In the genomic region with DNA sequence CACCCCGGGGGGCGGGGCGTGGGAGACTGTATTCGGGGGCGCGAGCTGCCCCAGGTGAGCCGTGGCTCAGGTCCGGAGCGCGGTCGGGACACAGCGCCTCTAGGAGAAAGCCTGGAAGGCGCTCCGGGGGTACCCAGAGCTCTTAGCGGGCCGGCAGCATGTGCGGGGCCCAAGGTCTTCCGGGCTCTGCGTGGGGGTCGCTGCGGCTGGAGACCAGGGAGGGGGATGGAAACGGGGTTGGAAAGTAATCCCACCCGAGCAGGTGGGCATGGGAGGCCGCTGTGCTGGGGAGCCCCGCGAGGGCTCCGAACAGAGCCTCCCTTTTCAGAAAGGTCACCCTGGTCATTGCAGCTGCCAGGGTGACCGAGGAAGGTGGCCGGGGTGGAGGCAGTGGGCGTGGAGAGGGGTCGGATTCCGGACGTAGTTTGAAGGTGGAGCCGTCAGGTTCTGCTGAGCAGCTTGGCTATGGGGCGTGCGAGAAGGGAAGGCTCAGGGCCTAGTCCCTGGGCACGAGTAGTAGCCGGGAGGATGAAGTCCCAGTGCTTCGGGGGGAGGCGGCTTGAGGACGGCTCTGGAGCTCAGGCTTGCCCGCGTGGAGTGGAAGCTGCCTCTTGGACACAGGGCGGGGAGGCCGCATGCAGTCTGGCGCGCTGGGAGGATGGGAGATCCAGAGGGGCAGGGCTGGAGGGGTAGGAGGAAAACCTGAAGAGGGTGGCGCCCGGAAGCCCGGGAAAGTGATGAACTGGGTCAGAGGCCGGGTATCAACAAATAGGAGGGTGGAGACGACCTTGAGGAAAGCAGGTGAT, we compare ENCODE assay signal across 8 cellular contexts. TPM values are rescaled to one million over a fixed set of nuclear protein-coding genes. Genes with fewer than 3 reads are reported as not detected.
DNase-seq lines count a peak whose midpoint lies in the region; ATAC-seq and TF ChIP-seq lines count a peak whose summit lies in the region.

A gene (plus strand): TSS at position 31 of the 806 bp plus-strand sequence. CDS start 9,510 bp downstream, outside the sequence.

- intact Hi-C loops in right cardiac atrium (cut with DNase I) (loop anchor here in 2 of 4 donors (10.0 kb wide), 2 partner anchors 90 to 240 kb away; a partner anchor contains a TSS), aorta (cut with DNase I) (no loop called here)

- in situ Hi-C loops in GM13977 (cut with MboI; ENCODE audit: low pct_unique_long_range_greater_than_20kb, low sequenced_read_pairs, unreplicated experiment): no loop called here

- H3K27me3 ChIP-seq in right cardiac atrium (ENCODE audit: control insufficient read depth, insufficient read depth) (no peaks in the 10 kb centered on the region), aorta (ENCODE audit: control insufficient read depth in 1 of 2, insufficient read depth in 2 of 2, low read length in 1 of 2) (no peaks in the 10 kb centered on the region)

- H3K9me3 ChIP-seq in right cardiac atrium (ENCODE audit: control insufficient read depth, low read length) (no peaks in the 10 kb centered on the region), aorta (ENCODE audit: control insufficient read depth, low read length) (no peaks in the 10 kb centered on the region)

- H3K27ac ChIP-seq in right cardiac atrium (ENCODE audit: low read length) (peak within 1 kb of the TSS; percentile 77), aorta (ENCODE audit: low read depth in 1 of 2, low read length in 2 of 2) (peak within 1 kb of the TSS; percentile 2 to 72)

- TF ChIP-seq CTCF in GM13977 (IDR thresholded peaks at IDR 0.05; ENCODE audit: extremely low read depth, insufficient read depth, missing control alignments): no peak

- ATAC-seq in HG02852 (IDR thresholded peaks at IDR 0.05; ENCODE audit: unreplicated experiment): peak; percentile 77
- peak; percentile 82 to 88 for ATAC-seq in right cardiac atrium
- peak; percentile 85 for ATAC-seq in aorta (ENCODE audit: low FRiP score)

- DNase-seq in GM13977 (ENCODE audit: low spot score) (peak; percentile 79), NCI-H1436 treated with DMSO at 0.1 percent for 48 hours (lab: John Stamatoyannopoulos, UW) (peak; percentile 82), T-helper 1 cell (peak; percentile 55 to 85 (median 69)), amniotic stem cell (lab: John Stamatoyannopoulos, UW) (peak; percentile 35), right cardiac atrium (peak; percentile 82 to 92 (median 90)), putamen (ENCODE audit: low spot score) (peak; percentile 81), aorta (peak; percentile 81 to 91)

- WGBS in right cardiac atrium: under 1% methylated on average over 52 of the region's 52 CpGs
- WGBS in aorta, 2 donors: 0 to 1% methylated on average over 52 of the region's 52 CpGs

- H3K4me1 ChIP-seq in right cardiac atrium (ENCODE audit: control insufficient read depth, insufficient read depth, low read length) (peaks cover 3% of the 10 kb centered on the region), aorta (ENCODE audit: control insufficient read depth in 1 of 2, insufficient read depth in 2 of 2, low read length in 2 of 2) (no peaks in the 10 kb centered on the region)

- H3K36me3 ChIP-seq in aorta (ENCODE audit: control insufficient read depth in 1 of 2, insufficient read depth in 2 of 2, low read length in 1 of 2): no peaks in the 10 kb centered on the region

- peak within 1 kb of the TSS; percentile 68 for H3K4me3 ChIP-seq in right cardiac atrium (ENCODE audit: low read length)
- peak within 1 kb of the TSS; percentile 55 to 59 for H3K4me3 ChIP-seq in aorta (ENCODE audit: low read length in 2 of 2)

RNA-seq across cellular contexts. Expression of the gene that starts here (rescaled TPM):
- total RNA-seq in right cardiac atrium (10 to 100 TPM; 25.5 to 39.4 (median 33.9) TPM), aorta (1 to 10 TPM; 8.1 to 9.8 TPM)
- polyA plus RNA-seq in right cardiac atrium (21.5 TPM), aorta (1 to 10 TPM; 5.0 to 6.5 TPM)

Comparison
In these comparisons a context has a peak if more than half of its experiments do, and no peak if none do; other contexts are left out.
1. Peak in every context shown above with its lines: DNase-seq, ATAC-seq, H3K4me3 ChIP-seq and H3K27ac ChIP-seq.
2. DNase-seq: peak in every context shown above with its lines; median percentile 90 in right cardiac atrium; 86 in aorta; 82 in NCI-H1436 treated with DMSO at 0.1 percent for 48 hours; 81 in putamen; 79 in GM13977; 69 in T-helper 1 cell; 35 in amniotic stem cell.